Comparison of ENCODE assay signal across 25 cellular contexts in genomic region chr9:108683245-108683644, GRCh38.
"Had no signal": no experiment of that assay in that cellular context is flagged by ENCODE, and none has a peak within 500 bp of the region (broad histone marks: within the 10 kb centered on the region; RNA-seq: fewer than 3 reads in every experiment).

No MANE protein-coding gene starts in this region.

- ATAC-seq: heart left ventricle; naive thymus-derived CD8-positive, alpha-beta T cell; psoas muscle; right lobe of liver; stimulated activated naive B cell treated with anti-CD40 and anti-IgM and Interleukin-4, amounts not matched to agents 10 μg/mL and 1 μg/mL and 100 μg/mL, for 72 hours; stimulated activated naive CD8-positive, alpha-beta T cell treated with anti-CD3 and anti-CD28 coated beads, Interleukin-15, Interleukin-2, amounts not matched to agents 100 U/mL and 50 U/mL, for 24 hours; upper lobe of right lung had no signal

- H3K27me3 Mint-ChIP-seq: stimulated activated naive B cell treated with anti-CD40 and anti-IgM and Interleukin-4, amounts not matched to agents 10 μg/mL and 1 μg/mL and 100 μg/mL, for 72 hours had no signal

- DNase-seq: heart left ventricle; hypothalamus; immature natural killer cell; left ventricle myocardium inferior; midbrain; naive thymus-derived CD8-positive, alpha-beta T cell; nucleus accumbens; psoas muscle; right lobe of liver; stimulated activated CD4-positive, alpha-beta T cell treated with anti-CD3 and anti-CD28 coated beads, Interleukin-12 subunit alpha, Interleukin-12 subunit beta, amount 100 ng/mL, for 4 hours; stimulated activated CD4-positive, alpha-beta T cell treated with anti-CD3 and anti-CD28 coated beads, Interleukin-15, amount 100 ng/mL, for 24 hours; stimulated activated CD4-positive, alpha-beta T cell treated with anti-CD3 and anti-CD28 coated beads, Interleukin-2, amount 100 ng/mL, for 24 hours; stimulated activated CD4-positive, alpha-beta T cell treated with anti-CD3 and anti-CD28 coated beads, Interleukin-4, amount 100 ng/mL, for 1 hour; stimulated activated naive B cell treated with anti-CD40 and anti-IgM and Interleukin-4, amounts not matched to agents 10 μg/mL and 1 μg/mL and 100 μg/mL, for 72 hours; stimulated activated naive CD8-positive, alpha-beta T cell treated with anti-CD3 and anti-CD28 coated beads, Interleukin-15, Interleukin-2, amounts not matched to agents 100 U/mL and 50 U/mL, for 24 hours; stomach; testis; thyroid gland; transverse colon; upper lobe of right lung had no signal

- H3K27ac Mint-ChIP-seq: immature natural killer cell; nephron; stimulated activated naive B cell treated with anti-CD40 and anti-IgM and Interleukin-4, amounts not matched to agents 10 μg/mL and 1 μg/mL and 100 μg/mL, for 72 hours had no signal

- H3K4me1 ChIP-seq: heart left ventricle, left ventricle myocardium inferior, parathyroid adenoma, psoas muscle, right lobe of liver, stomach, testis, thyroid gland, transverse colon, upper lobe of right lung had no signal

- H3K4me1 Mint-ChIP-seq: immature natural killer cell; naive thymus-derived CD8-positive, alpha-beta T cell; nephron; neural crest cell; stimulated activated naive B cell treated with anti-CD40 and anti-IgM and Interleukin-4, amounts not matched to agents 10 μg/mL and 1 μg/mL and 100 μg/mL, for 72 hours had no signal

- H3K9me3 ChIP-seq: right lobe of liver, testis, thyroid gland, upper lobe of right lung had no signal

- H3K4me3 Mint-ChIP-seq: immature natural killer cell; naive thymus-derived CD8-positive, alpha-beta T cell; nephron; neural crest cell; stimulated activated naive B cell treated with anti-CD40 and anti-IgM and Interleukin-4, amounts not matched to agents 10 μg/mL and 1 μg/mL and 100 μg/mL, for 72 hours had no signal

- H3K27me3 ChIP-seq: heart left ventricle, right lobe of liver, stomach, testis, thyroid gland, transverse colon, upper lobe of right lung had no signal

- H3K36me3 ChIP-seq: heart left ventricle, left ventricle myocardium inferior, right lobe of liver, stomach, thyroid gland, transverse colon, upper lobe of right lung had no signal

- H3K27ac ChIP-seq: heart left ventricle, left ventricle myocardium inferior, parathyroid adenoma, psoas muscle, right lobe of liver, stomach, testis, thyroid gland, transverse colon, upper lobe of right lung had no signal

- H3K4me3 ChIP-seq: heart left ventricle, left ventricle myocardium inferior, lung, psoas muscle, right lobe of liver, smooth muscle cell, stomach, testis, thyroid gland, transverse colon, upper lobe of right lung had no signal

- H3K36me3 Mint-ChIP-seq: immature natural killer cell had no signal
